Comparison of ENCODE assay signal across 15 cellular contexts in the genomic region with DNA sequence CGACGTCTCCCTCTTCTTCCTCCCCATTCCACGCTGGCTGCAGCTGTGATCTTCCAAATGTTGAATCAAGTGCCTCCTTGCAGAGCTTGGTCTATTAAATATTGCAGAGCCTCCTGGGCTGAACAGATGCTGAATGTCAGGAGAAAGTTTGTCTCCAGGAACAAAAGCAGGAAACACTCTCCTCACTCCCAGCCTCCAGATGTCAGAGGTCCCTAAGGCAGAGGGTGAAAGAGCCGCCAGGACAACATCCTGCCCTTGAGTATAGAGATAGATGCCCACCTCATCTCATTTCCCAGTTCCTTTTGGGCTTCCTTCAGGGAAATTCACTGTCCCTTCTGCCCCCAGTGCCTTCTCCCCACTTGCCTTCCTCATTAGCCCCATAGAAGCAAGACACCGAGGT. TPM values are rescaled to one million over a fixed set of nuclear protein-coding genes. Genes with fewer than 3 reads are reported as not detected.
DNase-seq lines count a peak whose midpoint lies in the region; ATAC-seq and TF ChIP-seq lines count a peak whose summit lies in the region.
"Had no signal": no experiment of that assay in that cellular context is flagged by ENCODE, and none has a peak within 500 bp of the region (broad histone marks: within the 10 kb centered on the region; RNA-seq: fewer than 3 reads in every experiment).

No MANE protein-coding gene starts in this region.

- ATAC-seq in heart right ventricle (peak in 6 of 8 donors; percentile 40 to 85 (median 66)), GM21737 (IDR thresholded peaks at IDR 0.05; ENCODE audit: unreplicated experiment) (no peak), HG02884 (IDR thresholded peaks at IDR 0.05; ENCODE audit: unreplicated experiment) (no peak)
- ATAC-seq: GM12878, GM23338 had no signal

- H4K8ac ChIP-seq in neuronal stem cell (ENCODE audit: low read depth, low read length) = no peak overlapping the region

- H2AK5ac ChIP-seq in neuronal stem cell (ENCODE audit: low read depth, low read length) = no peak overlapping the region

- no peak overlapping the region for H2BK5ac ChIP-seq in neuronal stem cell (ENCODE audit: low read length)

- no peak overlapping the region for H2BK12ac ChIP-seq in neuronal stem cell (ENCODE audit: low read length)

- no peak overlapping the region for H3K23ac ChIP-seq in neuronal stem cell (ENCODE audit: low read depth, low read length, poor library complexity)

- H3K4ac ChIP-seq in neuronal stem cell (ENCODE audit: low read length) = no peak overlapping the region

- H3K4me2 ChIP-seq in BLaER1 treated with 17β-estradiol and CSF1 and Interleukin-3, amounts not matched to agents 10 nM and 100 nM = peak overlapping the region in 6 of 11 experiments; percentile 11 to 90 (median 84); a peak in 9 of 22 replicates
- H3K4me2 ChIP-seq in neuronal stem cell (ENCODE audit: insufficient read depth, low read length, poor library complexity, severe bottlenecking) = no peak overlapping the region
- H3K4me2 ChIP-seq: GM23338 had no signal

- no peak overlapping the region for H2AFZ ChIP-seq in neuronal stem cell (ENCODE audit: low read length)
- H2AFZ ChIP-seq: GM23338 had no signal

- no peak overlapping the region for H3K14ac ChIP-seq in neuronal stem cell (ENCODE audit: low read length)

- H3K9ac ChIP-seq in BLaER1 treated with 17β-estradiol and CSF1 and Interleukin-3, amounts not matched to agents 10 nM and 100 nM = no peak overlapping the region
- no peak overlapping the region for H3K9ac ChIP-seq in neuronal stem cell (ENCODE audit: low read depth, low read length, poor library complexity)

- H2BK15ac ChIP-seq in neuronal stem cell (ENCODE audit: low read length) = peak overlapping the region; percentile 83

- intact Hi-C loops in heart right ventricle (cut with DNase I) (no loop called here), left ventricle myocardium inferior (cut with micrococcal nuclease) (no loop called here)

- H3K79me1 ChIP-seq in neuronal stem cell (ENCODE audit: low read depth, low read length) = no peaks in the 10 kb centered on the region

- no peak overlapping the region for H4K91ac ChIP-seq in neuronal stem cell (ENCODE audit: low read depth, low read length, poor library complexity)

- no peaks in the 10 kb centered on the region for H4K20me1 ChIP-seq in BLaER1 treated with 17β-estradiol and CSF1 and Interleukin-3, amounts not matched to agents 10 nM and 100 nM

- H3K27ac ChIP-seq in heart right ventricle (peak overlapping the region in 3 of 10 donors; percentile 25 to 48 (median 31)), left ventricle myocardium inferior (replicated peaks) (no peak overlapping the region), neuronal stem cell (replicated peaks; ENCODE audit: low read length) (no peak overlapping the region)
- no peak overlapping the region for H3K27ac ChIP-seq in BLaER1 treated with 17β-estradiol and CSF1 and Interleukin-3, amounts not matched to agents 10 nM and 100 nM
- H3K27ac ChIP-seq: C4-2B had no signal

- H3K9me3 ChIP-seq in heart right ventricle (no peaks in the 10 kb centered on the region), left ventricle myocardium inferior (replicated peaks) (no peaks in the 10 kb centered on the region), neuronal stem cell (replicated peaks in 1 of 2; ENCODE audit: control insufficient read depth in 2 of 2, insufficient read depth in 1 of 2, low read depth in 1 of 2, low read length in 2 of 2) (peaks cover 0 to 1% of the 10 kb centered on the region in 2 donors)
- no peaks in the 10 kb centered on the region; a peak in 1 of 22 replicates for H3K9me3 ChIP-seq in BLaER1 treated with 17β-estradiol and CSF1 and Interleukin-3, amounts not matched to agents 10 nM and 100 nM (replicated peaks in 1 of 11)

- H2BK120ac ChIP-seq in neuronal stem cell (ENCODE audit: low read depth, low read length) = no peak overlapping the region

- H3K4me1 ChIP-seq in heart right ventricle (peaks cover 0 to 17% (median 9%) of the 10 kb centered on the region in 9 donors), left ventricle myocardium inferior (peaks cover 14% of the 10 kb centered on the region), neuronal stem cell (ENCODE audit: control insufficient read depth in 2 of 2, insufficient read depth in 1 of 2, low read depth in 1 of 2, low read length in 2 of 2) (no peaks in the 10 kb centered on the region)
- H3K4me1 ChIP-seq in BLaER1 treated with 17β-estradiol and CSF1 and Interleukin-3, amounts not matched to agents 10 nM and 100 nM = peaks cover 0 to 65% (median 41%) of the 10 kb centered on the region in 10 experiments; a peak in 17 of 20 replicates
- H3K4me1 ChIP-seq: Caco-2 had no signal

- H3K4me3 ChIP-seq in heart right ventricle (no peak overlapping the region), left ventricle myocardium inferior (no peak overlapping the region), neuronal stem cell (ENCODE audit: low read length in 2 of 2) (no peak overlapping the region)
- no peak overlapping the region for H3K4me3 ChIP-seq in BLaER1 treated with 17β-estradiol and CSF1 and Interleukin-3, amounts not matched to agents 10 nM and 100 nM
- H3K4me3 ChIP-seq: GM12878, GM23338 had no signal

- DNase-seq in heart right ventricle (no peak), left ventricle myocardium inferior (no peak), dermis blood vessel endothelial cell (peak; percentile 7), neuronal stem cell (ENCODE audit: low spot score) (no peak), HuH-7.5 (ENCODE audit: low spot score) (no peak)
- DNase-seq: ACHN; Caco-2; CD8-positive, alpha-beta memory T cell; H7 had no signal

- H3K27me3 ChIP-seq in heart right ventricle = peaks cover 0 to 6% (median 0%) of the 10 kb centered on the region in 7 donors
- no peaks in the 10 kb centered on the region for H3K27me3 ChIP-seq in left ventricle myocardium inferior (ENCODE audit: low read depth)
- no peaks in the 10 kb centered on the region for H3K27me3 ChIP-seq in BLaER1 treated with 17β-estradiol and CSF1 and Interleukin-3, amounts not matched to agents 10 nM and 100 nM
- no peaks in the 10 kb centered on the region for H3K27me3 ChIP-seq in neuronal stem cell (ENCODE audit: control insufficient read depth in 3 of 3, insufficient read depth in 3 of 3, low read depth in 1 of 3, low read length in 3 of 3)

- H3K36me3 ChIP-seq in heart right ventricle (no peaks in the 10 kb centered on the region), left ventricle myocardium inferior (no peaks in the 10 kb centered on the region), neuronal stem cell (replicated peaks in 1 of 2; ENCODE audit: control insufficient read depth in 2 of 2, insufficient read depth in 2 of 2, low read length in 2 of 2) (no peaks in the 10 kb centered on the region)
- no peaks in the 10 kb centered on the region for H3K36me3 ChIP-seq in BLaER1 treated with 17β-estradiol and CSF1 and Interleukin-3, amounts not matched to agents 10 nM and 100 nM

- peak overlapping the region; percentile 63 for H3K18ac ChIP-seq in neuronal stem cell (ENCODE audit: low read length)

- 52 to 65% methylated on average over 5 of the region's 5 CpGs for WGBS in heart right ventricle, 2 donors
- WGBS in neuronal stem cell (ENCODE audit: extremely low coverage in 2 of 2, insufficient read length in 2 of 2, insufficient replicate concordance in 1 of 2), 2 donors = no CpG with 5 or more reads among the region's 5 CpGs

- no peak for TF ChIP-seq CTCF in heart right ventricle (IDR thresholded peaks at IDR 0.05)
- no peak for TF ChIP-seq CTCF in left ventricle myocardium inferior (IDR thresholded peaks at IDR 0.05; ENCODE audit: borderline replicate concordance)

RNA-seq across cellular contexts. Expression of gene IGSF9B, which starts 40.8 kb away (rescaled TPM):
- 10 to 100 TPM; 31.0 to 72.3 (median 50.1) TPM for total RNA-seq in heart right ventricle
- 10 to 100 TPM in 1 of 2 donors, 1 to 10 TPM in 1; 6.7 to 37.2 TPM for polyA plus RNA-seq in heart right ventricle
- total RNA-seq in left ventricle myocardium inferior = 44.1 TPM
- total RNA-seq in dermis blood vessel endothelial cell = 0.05 and 0.17 TPM in 2 replicates
- 3.9 TPM for polyA plus RNA-seq in neuronal stem cell (2013, experiment 1 of 2)
- polyA plus RNA-seq in neuronal stem cell (2013, experiment 2 of 2) = 3.8 TPM

Comparison
In these comparisons a context has a peak if more than half of its experiments do, and no peak if none do; other contexts are left out.
1. ATAC-seq: peak in heart right ventricle (6 of 8); none in GM21737 (single experiment) and HG02884 (single experiment).
2. RNA of gene IGSF9B, which starts 40.8 kb away (total RNA-seq): 31.0 to 72.3 TPM in heart right ventricle and 44.1 TPM in left ventricle myocardium inferior (single experiment); 0.05 to 0.17 TPM in dermis blood vessel endothelial cell; every median in the first group is over 10 times any median in the second.